In the genomic region with DNA sequence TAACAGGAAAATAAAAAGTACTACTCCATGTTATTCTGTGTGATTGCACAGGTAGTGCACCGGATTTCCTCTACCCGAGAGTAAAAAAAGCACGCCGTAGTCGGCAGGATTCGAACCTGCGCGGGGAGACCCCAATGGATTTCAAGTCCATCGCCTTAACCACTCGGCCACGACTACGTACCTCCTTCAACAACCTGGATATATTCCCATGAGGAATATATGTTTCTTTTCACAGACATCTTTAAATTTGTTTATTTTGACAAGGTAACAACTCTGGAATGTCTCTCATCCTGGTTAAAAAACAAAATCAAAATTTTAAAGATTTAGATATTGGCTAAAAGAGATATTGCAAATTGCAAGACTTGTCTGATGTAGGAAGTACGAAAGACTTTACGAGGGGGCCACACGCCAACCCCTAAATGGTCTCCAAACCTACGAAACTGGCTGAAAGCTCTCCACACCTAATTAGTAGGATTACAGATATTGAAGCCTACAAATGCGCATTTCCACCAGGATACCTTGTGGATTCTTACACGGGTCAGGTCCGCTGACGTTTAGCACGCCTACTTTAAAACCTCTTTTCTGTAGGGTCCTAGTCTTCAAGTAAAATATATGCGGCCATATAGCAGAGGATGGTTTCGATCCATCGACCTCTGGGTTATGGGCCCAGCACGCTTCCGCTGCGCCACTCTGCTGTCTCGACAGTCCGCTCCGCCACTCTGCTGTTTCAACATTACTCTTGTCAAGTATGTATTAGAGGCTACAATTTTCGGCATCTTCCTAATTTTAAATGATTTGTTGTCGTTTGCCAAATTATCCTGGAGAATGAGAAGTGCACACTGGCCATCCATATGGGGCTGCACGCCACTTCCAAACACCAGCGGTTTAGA, we compare ENCODE assay signal across 8 cellular contexts. TPM values are rescaled to one million over a fixed set of nuclear protein-coding genes. Genes with fewer than 3 reads are reported as not detected.
DNase-seq lines count a peak whose midpoint lies in the region; ATAC-seq and TF ChIP-seq lines count a peak whose summit lies in the region.

No MANE protein-coding gene starts in this region.

- peak overlapping the region; percentile 84 for H3K4me3 ChIP-seq in HUES6 (ENCODE audit: low read depth, low read length)
- H3K4me3 ChIP-seq in OCI-LY7 (ENCODE audit: low read depth, low read length, poor library complexity, severe bottlenecking) = peak overlapping the region; percentile 71
- peak overlapping the region; percentile 50 to 62 (median 52) for H3K4me3 ChIP-seq in esophagus muscularis mucosa
- peak overlapping the region; percentile 81 for H3K4me3 ChIP-seq in naive thymus-derived CD4-positive, alpha-beta T cell (ENCODE audit: low read length)

- H3K36me3 Mint-ChIP-seq in naive thymus-derived CD4-positive, alpha-beta T cell = peaks cover 0 to 7% (median 0%) of the 10 kb centered on the region in 5 donors
- H3K36me3 Mint-ChIP-seq in stimulated activated effector memory CD8-positive, alpha-beta T cell treated with anti-CD3 and anti-CD28 coated beads, Interleukin-12 subunit alpha, Interleukin-12 subunit beta, amount 100 ng/mL, for 72 hours = peaks cover 44% of the 10 kb centered on the region

- intact Hi-C loops in OCI-LY7 (cut with micrococcal nuclease; ENCODE audit: unreplicated experiment) (loop anchor here (1.0 to 5.0 kb wide), 3 partner anchors 16 to 242 kb away; partner anchors contain the start of gene HMGN4), esophagus muscularis mucosa (cut with DNase I) (no loop called here)
- intact Hi-C loops in naive thymus-derived CD4-positive, alpha-beta T cell (cut with micrococcal nuclease) = loop anchor here (1.0 to 5.0 kb wide), 19 partner anchors 7 to 1440 kb away; partner anchors contain the start of genes HMGN4 (in 2 of the 2) and ABT1 (in 1 of the 2)

- peak overlapping the region; percentile 90 for H2AFZ ChIP-seq in OCI-LY7 (ENCODE audit: low read length)

- peak; percentile 75 for ATAC-seq in naive thymus-derived CD4-positive, alpha-beta T cell
- peak; percentile 66 for ATAC-seq in stimulated activated effector memory CD8-positive, alpha-beta T cell treated with anti-CD3 and anti-CD28 coated beads, Interleukin-12 subunit alpha, Interleukin-12 subunit beta, amount 100 ng/mL, for 72 hours

- H3K9me3 ChIP-seq in HUES6 (ENCODE audit: control insufficient read depth, insufficient read depth, low read depth, low read length) (no peaks in the 10 kb centered on the region), OCI-LY7 (ENCODE audit: low read length) (no peaks in the 10 kb centered on the region), esophagus muscularis mucosa (no peaks in the 10 kb centered on the region)
- H3K9me3 ChIP-seq in naive thymus-derived CD4-positive, alpha-beta T cell (ENCODE audit: control insufficient read depth in 2 of 3, low read length in 3 of 3) = no peaks in the 10 kb centered on the region

- whole genome bisulfite sequencing in esophagus muscularis mucosa = under 1% methylated on average over 33 of the region's 34 CpGs

- peaks cover 0 to 8% (median 0%) of the 10 kb centered on the region in 5 donors for H3K27me3 Mint-ChIP-seq in naive thymus-derived CD4-positive, alpha-beta T cell

- H3K27ac ChIP-seq in HUES6 (ENCODE audit: low read depth, low read length) = no peak overlapping the region
- peak overlapping the region; percentile 43 for H3K27ac ChIP-seq in OCI-LY7 (ENCODE audit: low read depth, low read length, poor library complexity, severe bottlenecking)
- peak overlapping the region; percentile 52 to 73 (median 62) for H3K27ac ChIP-seq in esophagus muscularis mucosa (replicated peaks in 1 of 4)
- H3K27ac ChIP-seq in naive thymus-derived CD4-positive, alpha-beta T cell (ENCODE audit: low read depth, low read length) = peak overlapping the region; percentile 55

- TF ChIP-seq EP300 in esophagus muscularis mucosa (IDR thresholded peaks at IDR 0.05) = no peak

- H3K4me1 ChIP-seq in HUES6 (ENCODE audit: control insufficient read depth, insufficient read depth, low read length) (0 out of 2 replicates have a peak, but pooled peaks cover 4% of the 10 kb centered on the region), OCI-LY7 (ENCODE audit: insufficient read depth, low read length, poor library complexity, severe bottlenecking) (peaks cover 28% of the 10 kb centered on the region), esophagus muscularis mucosa (peaks cover 7 to 25% (median 17%) of the 10 kb centered on the region in 4 donors)
- H3K4me1 ChIP-seq in naive thymus-derived CD4-positive, alpha-beta T cell (ENCODE audit: control insufficient read depth in 2 of 2, insufficient read depth in 2 of 2, low read length in 2 of 2) = peaks cover 4 to 19% of the 10 kb centered on the region in 2 donors

- H3K9me3 Mint-ChIP-seq in naive thymus-derived CD4-positive, alpha-beta T cell = peaks cover 0 to 27% (median 4%) of the 10 kb centered on the region in 11 donors
- H3K9me3 Mint-ChIP-seq in stimulated activated effector memory CD8-positive, alpha-beta T cell treated with anti-CD3 and anti-CD28 coated beads, Interleukin-12 subunit alpha, Interleukin-12 subunit beta, amount 100 ng/mL, for 72 hours = no peaks in the 10 kb centered on the region

- H3K9me2 ChIP-seq in OCI-LY7 (ENCODE audit: insufficient read depth, low read length) = no peaks in the 10 kb centered on the region

- BruUV-seq in OCI-LY7 (replicated peaks; lab: Mats Ljungman, UMichigan) = no TSS peak

- no peaks in the 10 kb centered on the region for H3K79me2 ChIP-seq in OCI-LY7 (ENCODE audit: insufficient read depth, low read depth, low read length)

- H3K4me1 Mint-ChIP-seq in naive thymus-derived CD4-positive, alpha-beta T cell = peaks cover 5 to 51% (median 37%) of the 10 kb centered on the region in 7 donors
- H3K4me1 Mint-ChIP-seq in stimulated activated effector memory CD8-positive, alpha-beta T cell treated with anti-CD3 and anti-CD28 coated beads, Interleukin-12 subunit alpha, Interleukin-12 subunit beta, amount 100 ng/mL, for 72 hours = peaks cover 49% of the 10 kb centered on the region

- CTCF ChIA-PET in OCI-LY7 (lab: Charles Lee; ENCODE audit: unreplicated experiment) = no interaction called here
- CTCF ChIA-PET in naive thymus-derived CD4-positive, alpha-beta T cell (lab: Charles Lee) = no interaction called here

- TF ChIP-seq CTCF in OCI-LY7 (conservative IDR thresholded peaks at IDR 0.05; ENCODE audit: low read length) = no peak
- TF ChIP-seq CTCF in esophagus muscularis mucosa (IDR thresholded peaks at IDR 0.05) = no peak

- H4K20me1 ChIP-seq in OCI-LY7 (ENCODE audit: insufficient read depth, low read length) = no peaks in the 10 kb centered on the region

- no peak for TF ChIP-seq POLR2A in esophagus muscularis mucosa (IDR thresholded peaks at IDR 0.05; ENCODE audit: low read depth)

- H3K9ac ChIP-seq in HUES6 (ENCODE audit: low read length) = no peak overlapping the region

- H3K27me3 ChIP-seq in HUES6 (ENCODE audit: control insufficient read depth, insufficient read depth, low read length) = no peaks in the 10 kb centered on the region
- H3K27me3 ChIP-seq in esophagus muscularis mucosa = peaks cover 0 to 11% (median 0%) of the 10 kb centered on the region in 4 donors
- H3K27me3 ChIP-seq in naive thymus-derived CD4-positive, alpha-beta T cell (ENCODE audit: control insufficient read depth in 2 of 2, insufficient read depth in 2 of 2, low read length in 2 of 2) = no peaks in the 10 kb centered on the region

- H3K4me3 Mint-ChIP-seq in naive thymus-derived CD4-positive, alpha-beta T cell = peak overlapping the region; percentile 83 to 100 (median 96)
- H3K4me3 Mint-ChIP-seq in stimulated activated effector memory CD8-positive, alpha-beta T cell treated with anti-CD3 and anti-CD28 coated beads, Interleukin-12 subunit alpha, Interleukin-12 subunit beta, amount 100 ng/mL, for 72 hours = peak overlapping the region; percentile 80

- POLR2A ChIA-PET in OCI-LY7 (lab: Charles Lee) = interaction anchor here (0.6 to 0.7 kb wide), 2 partner anchors 20 to 21 kb away, joined by 3 to 4 read pairs; no protein-coding TSS in a partner anchor
- POLR2A ChIA-PET in naive thymus-derived CD4-positive, alpha-beta T cell (lab: Charles Lee) = interaction anchor here (1.0 to 6.3 kb wide), 14 partner anchors 10 to 244 kb away, joined by 3 to 37 read pairs (median 6); a partner anchor contains a TSS

- DNase-seq in NK-92 treated with Interleukin-12 subunit alpha and Interleukin-12 subunit beta, amount 100 ng/mL, for 24 hours (lab: John Stamatoyannopoulos, UW) = peak; percentile 53
- DNase-seq in NK-92 (lab: John Stamatoyannopoulos, UW; ENCODE audit: unreplicated experiment) (no peak), OCI-LY7 (ENCODE audit: low spot score) (peak; percentile 80), esophagus muscularis mucosa (ENCODE audit: extremely low spot score) (peak; percentile 97)
- DNase-seq in activated T-cell treated with anti-CD3 and anti-CD28 coated beads, Interleukin-2, amount 50 U/mL, for 1 hour = peak; percentile 83
- DNase-seq in naive thymus-derived CD4-positive, alpha-beta T cell = peak; percentile 64 to 91 (median 86)
- peak; percentile 73 to 91 for DNase-seq in stimulated activated effector memory CD8-positive, alpha-beta T cell treated with anti-CD3 and anti-CD28 coated beads, Interleukin-12 subunit alpha, Interleukin-12 subunit beta, amount 100 ng/mL, for 72 hours (ENCODE audit: low spot score in 2 of 2)

- H3K4me2 ChIP-seq in OCI-LY7 (ENCODE audit: low read length) = peak overlapping the region; percentile 78

- H3K36me3 ChIP-seq in HUES6 (ENCODE audit: control insufficient read depth, insufficient read depth, low read length) (no peaks in the 10 kb centered on the region), OCI-LY7 (ENCODE audit: insufficient read depth, low read length) (no peaks in the 10 kb centered on the region), esophagus muscularis mucosa (no peaks in the 10 kb centered on the region)
- no peaks in the 10 kb centered on the region for H3K36me3 ChIP-seq in naive thymus-derived CD4-positive, alpha-beta T cell (ENCODE audit: control insufficient read depth in 2 of 3, insufficient read depth in 3 of 3, low read length in 3 of 3)

- peak overlapping the region; percentile 82 to 100 (median 96) for H3K27ac Mint-ChIP-seq in naive thymus-derived CD4-positive, alpha-beta T cell
- H3K27ac Mint-ChIP-seq in stimulated activated effector memory CD8-positive, alpha-beta T cell treated with anti-CD3 and anti-CD28 coated beads, Interleukin-12 subunit alpha, Interleukin-12 subunit beta, amount 100 ng/mL, for 72 hours = peak overlapping the region; percentile 99

RNA-seq across cellular contexts. Expression of gene BTN3A2, which starts 52.3 kb away (rescaled TPM):
- 47.9 and 54.5 TPM in 2 replicates for total RNA-seq in OCI-LY7 (2014; rRNA removed; shearing (Covaris generic))
- total RNA-seq in OCI-LY7 (2022) = 70.8 and 95.7 TPM in 2 replicates
- total RNA-seq in esophagus muscularis mucosa = 10 to 100 TPM in 2 of 4 donors, 1 to 10 TPM in 2; 6.6 to 14.1 (median 11.2) TPM
- 100 to 1,000 TPM; 131 to 274 (median 180) TPM for total RNA-seq in naive thymus-derived CD4-positive, alpha-beta T cell
- 100 to 1,000 TPM; 113 to 142 TPM for polyA plus RNA-seq in naive thymus-derived CD4-positive, alpha-beta T cell
